ENCODE assay signal across 1 cellular context in the genomic region with DNA sequence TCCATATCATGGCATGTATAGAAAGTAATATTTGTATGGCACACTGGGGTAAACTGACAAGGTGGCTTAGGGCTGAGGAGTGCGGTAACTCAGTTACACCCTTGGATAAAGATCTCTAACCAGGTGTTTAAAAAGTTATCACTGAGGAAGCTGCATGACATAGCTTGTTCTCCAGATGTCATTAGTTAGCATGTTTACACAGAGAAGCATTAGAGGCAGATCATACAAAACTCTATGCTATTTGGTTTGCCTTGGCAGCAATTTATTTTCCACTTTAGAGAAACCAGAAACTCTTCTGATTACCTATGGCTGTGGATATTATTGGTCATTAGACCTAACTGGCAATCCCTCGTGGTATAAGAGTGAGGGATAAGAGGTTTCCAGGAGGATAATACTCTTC.
TF ChIP-seq lines count a peak whose summit lies in the region.

No MANE protein-coding gene starts in this region.

TF ChIP-seq in K562, 482 proteins besides CTCF, POLR2A, EP300 and RAD21 (continued from another document):
- TF ChIP-seq PTTG1 (tag; IDR thresholded peaks at IDR 0.05; ENCODE audit: low read depth): no peak
- TF ChIP-seq FOXA3 (CRISPR knock-in tag; conservative IDR thresholded peaks at IDR 0.05 in 1 of 2, IDR thresholded peaks at IDR 0.05 in 1 of 2): 0 out of 4 replicates have a peak, but pooled peaks have one; percentile 10 to 55
- no peak for TF ChIP-seq ZNF24 (IDR thresholded peaks at IDR 0.05)
- TF ChIP-seq TAL1 (IDR thresholded peaks at IDR 0.05): 0 out of 2 replicates have a peak, but pooled peaks have one; percentile 13
- TF ChIP-seq, protein P1, sequence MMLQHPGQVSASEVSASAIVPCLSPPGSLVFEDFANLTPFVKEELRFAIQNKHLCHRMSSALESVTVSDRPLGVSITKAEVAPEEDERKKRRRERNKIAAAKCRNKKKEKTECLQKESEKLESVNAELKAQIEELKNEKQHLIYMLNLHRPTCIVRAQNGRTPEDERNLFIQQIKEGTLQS (IDR thresholded peaks at IDR 0.05): no peak
- TF ChIP-seq, protein P1 (CRISPR knock-in tag; conservative IDR thresholded peaks at IDR 0.05): no peak
- peak; percentile 31; the same call in 1 of the 2 replicates for TF ChIP-seq TCF3 (CRISPR knock-in tag; IDR thresholded peaks at IDR 0.05)
- TF ChIP-seq CBFA2T3 (IDR thresholded peaks at IDR 0.05): peak; percentile 57
- peak; percentile 63; the same call in 1 of the 2 replicates for TF ChIP-seq ZEB2 (IDR thresholded peaks at IDR 0.05)
TF ChIP-seq in K562: peak in this region for 9.
